Comparison of ENCODE assay signal across 1 cellular context in the genomic region with DNA sequence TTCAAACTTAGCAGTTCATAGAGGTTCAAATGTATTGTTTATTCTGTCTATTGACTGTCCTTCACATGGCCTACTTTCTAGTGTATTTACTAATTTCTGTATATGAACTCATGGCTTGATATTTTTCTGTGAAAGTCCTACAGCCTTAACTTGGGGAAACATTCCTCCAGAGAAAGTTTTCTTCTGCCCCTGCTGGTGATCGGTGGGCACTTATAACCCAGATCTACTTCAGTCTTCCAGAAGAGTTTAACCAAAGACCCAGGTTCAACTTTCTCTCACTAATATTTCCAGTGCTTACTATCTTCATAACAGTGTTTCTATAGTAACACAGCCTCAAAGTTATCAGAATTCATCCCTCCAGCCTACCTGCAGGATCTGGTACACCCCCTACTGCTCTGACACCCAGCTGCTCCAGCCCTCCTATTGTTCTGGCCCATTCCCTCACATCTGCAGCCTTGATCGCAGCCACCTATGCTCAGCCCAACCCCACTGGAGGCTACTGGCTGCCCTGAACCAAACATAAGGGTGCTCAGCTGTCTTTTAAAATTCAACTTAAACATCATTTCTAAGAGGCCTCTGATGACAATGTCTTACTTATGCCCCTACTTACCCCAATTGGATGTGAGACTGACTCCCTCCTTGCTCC.
TF ChIP-seq lines count a peak whose summit lies in the region.

No MANE protein-coding gene starts in this region.

TF ChIP-seq in SK-N-SH, 30 proteins besides CTCF, POLR2A, EP300 and RAD21 (continued from another document):
- TF ChIP-seq, protein P1, sequence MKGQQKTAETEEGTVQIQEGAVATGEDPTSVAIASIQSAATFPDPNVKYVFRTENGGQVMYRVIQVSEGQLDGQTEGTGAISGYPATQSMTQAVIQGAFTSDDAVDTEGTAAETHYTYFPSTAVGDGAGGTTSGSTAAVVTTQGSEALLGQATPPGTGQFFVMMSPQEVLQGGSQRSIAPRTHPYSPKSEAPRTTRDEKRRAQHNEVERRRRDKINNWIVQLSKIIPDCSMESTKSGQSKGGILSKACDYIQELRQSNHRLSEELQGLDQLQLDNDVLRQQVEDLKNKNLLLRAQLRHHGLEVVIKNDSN (IDR thresholded peaks at IDR 0.05; ENCODE audit: borderline replicate concordance, low read depth), result no peak
- TF ChIP-seq SMC3 (IDR thresholded peaks at IDR 0.05; ENCODE audit: low read depth, low read length), result no peak
TF ChIP-seq in SK-N-SH: peak in this region for 0.
